In the genomic region with DNA sequence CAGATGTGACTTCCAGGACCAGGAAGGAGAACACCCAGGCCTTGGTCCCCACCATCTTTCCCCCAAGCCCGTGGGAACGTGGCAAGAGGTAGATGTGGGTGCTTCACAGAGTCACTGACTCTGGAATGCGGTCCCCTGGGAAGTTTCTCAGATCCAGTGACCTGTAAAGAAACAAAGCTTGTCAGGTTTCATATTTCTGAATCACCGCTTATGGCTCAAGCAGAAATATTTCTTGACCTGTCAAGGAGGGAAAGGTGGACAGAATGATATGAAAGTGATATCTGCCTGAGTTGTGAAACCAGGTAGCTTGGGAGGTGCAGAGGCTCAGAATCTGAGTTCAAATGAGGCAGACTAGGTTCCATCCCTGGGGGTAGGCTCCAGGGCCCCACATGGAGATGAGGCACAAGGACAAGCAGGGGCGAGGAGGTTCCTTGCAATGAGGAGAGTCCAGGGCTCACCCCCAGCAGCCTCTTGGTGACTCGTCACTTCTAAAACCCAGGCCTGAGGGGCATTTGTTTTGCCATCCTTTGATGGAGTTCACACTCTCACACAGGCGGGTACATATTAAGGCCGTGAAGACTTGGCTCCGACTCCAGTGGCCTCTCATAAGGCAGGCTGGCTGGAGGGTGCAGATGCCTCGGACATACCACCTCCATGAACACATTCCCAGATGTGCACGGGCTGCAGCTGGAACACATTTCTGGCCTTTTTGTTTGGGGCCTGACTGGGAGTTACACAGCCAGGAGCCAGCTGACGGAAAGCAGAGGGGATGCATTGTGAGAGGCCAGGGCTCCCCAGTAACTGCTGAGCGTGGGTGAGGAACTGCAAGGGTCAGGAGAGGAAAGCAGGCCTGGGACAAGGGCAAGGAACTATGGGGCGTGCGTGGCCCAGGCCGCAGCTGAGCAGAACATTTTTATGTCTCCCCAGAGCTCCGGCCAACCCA, we compare ENCODE assay signal across 19 cellular contexts. TPM values are rescaled to one million over a fixed set of nuclear protein-coding genes. Genes with fewer than 3 reads are reported as not detected.
DNase-seq lines count a peak whose midpoint lies in the region; ATAC-seq and TF ChIP-seq lines count a peak whose summit lies in the region.
"Had no signal": no experiment of that assay in that cellular context is flagged by ENCODE, and none has a peak within 500 bp of the region (broad histone marks: within the 10 kb centered on the region; RNA-seq: fewer than 3 reads in every experiment).

No MANE protein-coding gene starts in this region.

- CTCF ChIA-PET in A673 (lab: Charles Lee) = no interaction called here

- no peak overlapping the region for H3K27ac ChIP-seq in A673 (ENCODE audit: low read depth, low read length, poor library complexity, severe bottlenecking)

- peak; percentile 10 for DNase-seq in EL
- DNase-seq in kidney tubule cell (ENCODE audit: low spot score) = peak; percentile 65
- DNase-seq in sciatic nerve (ENCODE audit: low spot score) = no peak
- DNase-seq in A673 (ENCODE audit: low spot score) = no peak
- no peak for DNase-seq in NCI-H1092 (lab: John Stamatoyannopoulos, UW)
- DNase-seq in NCI-H2081 (lab: John Stamatoyannopoulos, UW) = no peak
- DNase-seq in NCI-H2029 (lab: John Stamatoyannopoulos, UW) = no peak
- DNase-seq: activated CD4-positive, alpha-beta T cell treated with anti-CD3 and anti-CD28 coated beads for 4 hours; activated gamma-delta T cell; CD4-positive, CD25-positive, alpha-beta regulatory T cell; foreskin melanocyte; MG63; natural killer cell; NCI-H1694; NK-92 treated with Interleukin-12 subunit alpha and Interleukin-12 subunit beta, amount 100 ng/mL, for 24 hours; stimulated activated naive B cell treated with anti-CD40 and anti-IgM and Interleukin-4, amounts not matched to agents 10 μg/mL and 1 μg/mL and 100 μg/mL, for 72 hours; SW 1271 had no signal

- H3K4me1 ChIP-seq in A673 (ENCODE audit: insufficient read depth, low read length, poor library complexity, severe bottlenecking) = peaks cover 7% of the 10 kb centered on the region

- no peak for TF ChIP-seq CTCF in brain (conservative IDR thresholded peaks at IDR 0.05)
- no peak for TF ChIP-seq CTCF in A673 (conservative IDR thresholded peaks at IDR 0.05; ENCODE audit: low read depth, low read length)

- H3K4me3 Mint-ChIP-seq in brain = peak overlapping the region in 2 of 5 experiments; percentile 49 to 66
- H3K4me3 Mint-ChIP-seq: CD4-positive, CD25-positive, alpha-beta regulatory T cell; natural killer cell; stimulated activated naive B cell treated with anti-CD40 and anti-IgM and Interleukin-4, amounts not matched to agents 10 μg/mL and 1 μg/mL and 100 μg/mL, for 72 hours had no signal

- ATAC-seq in sciatic nerve = peak; percentile 72
- ATAC-seq: natural killer cell; stimulated activated naive B cell treated with anti-CD40 and anti-IgM and Interleukin-4, amounts not matched to agents 10 μg/mL and 1 μg/mL and 100 μg/mL, for 72 hours had no signal

- no peaks in the 10 kb centered on the region for H3K9me3 ChIP-seq in A673 (ENCODE audit: low read depth, low read length, poor library complexity, severe bottlenecking)
- H3K9me3 ChIP-seq: MG63 had no signal

- no peaks in the 10 kb centered on the region for H3K27me3 Mint-ChIP-seq in brain
- H3K27me3 Mint-ChIP-seq: CD4-positive, CD25-positive, alpha-beta regulatory T cell had no signal

- H3K4me1 Mint-ChIP-seq in brain = peaks cover 62% of the 10 kb centered on the region
- H3K4me1 Mint-ChIP-seq: natural killer cell had no signal

- intact Hi-C loops in sciatic nerve (cut with DNase I) (loop anchor here (10.0 kb wide), 1 partner anchor 55 kb away; no protein-coding TSS in a partner anchor), A673 (cut with micrococcal nuclease; ENCODE audit: unreplicated experiment) (no loop called here)

- peak overlapping the region in 4 of 5 experiments; percentile 84 to 93 (median 85) for H3K27ac Mint-ChIP-seq in brain
- H3K27ac Mint-ChIP-seq: CD4-positive, CD25-positive, alpha-beta regulatory T cell; natural killer cell; stimulated activated naive B cell treated with anti-CD40 and anti-IgM and Interleukin-4, amounts not matched to agents 10 μg/mL and 1 μg/mL and 100 μg/mL, for 72 hours had no signal

- H3K36me3 Mint-ChIP-seq in brain = no peaks in the 10 kb centered on the region
- H3K36me3 Mint-ChIP-seq: CD4-positive, CD25-positive, alpha-beta regulatory T cell; natural killer cell; stimulated activated naive B cell treated with anti-CD40 and anti-IgM and Interleukin-4, amounts not matched to agents 10 μg/mL and 1 μg/mL and 100 μg/mL, for 72 hours had no signal

- H3K27me3 ChIP-seq in A673 (replicated peaks; ENCODE audit: insufficient read depth, low read depth, low read length, poor library complexity) = no peaks in the 10 kb centered on the region
- H3K27me3 ChIP-seq: MG63 had no signal

- H3K9me3 Mint-ChIP-seq in brain = peaks cover 0 to 3% (median 0%) of the 10 kb centered on the region in 5 experiments
- H3K9me3 Mint-ChIP-seq: CD4-positive, CD25-positive, alpha-beta regulatory T cell; natural killer cell; stimulated activated naive B cell treated with anti-CD40 and anti-IgM and Interleukin-4, amounts not matched to agents 10 μg/mL and 1 μg/mL and 100 μg/mL, for 72 hours had no signal

- no peak overlapping the region for H3K4me3 ChIP-seq in A673 (ENCODE audit: low read depth, low read length, poor library complexity, severe bottlenecking)
- H3K4me3 ChIP-seq: MG63 had no signal

- POLR2A ChIA-PET in A673 (lab: Charles Lee; ENCODE audit: low non-redundant PET) = no interaction called here

- no peaks in the 10 kb centered on the region for H3K36me3 ChIP-seq in A673 (ENCODE audit: insufficient read depth, low read length, poor library complexity, severe bottlenecking)
- H3K36me3 ChIP-seq: MG63 had no signal

- BruUV-seq in A673 (replicated peaks; lab: Mats Ljungman, UMichigan) = no TSS peak

RNA-seq across cellular contexts. Expression of gene CILP, which starts 1.3 kb away (rescaled TPM):
- polyA plus RNA-seq in brain (ENCODE audit: insufficient read depth, low read depth, low replicate concordance) = not detected
- total RNA-seq in sciatic nerve = 37.9 TPM
- total RNA-seq in A673 (2021) = 0.04 TPM in 1 of 2 replicates, not detected in the other
- total RNA-seq: lung microvascular endothelial cell had no signal
- polyA plus RNA-seq: CD4-positive, CD25-positive, alpha-beta regulatory T cell had no signal

RNA-seq across cellular contexts. Expression of gene CLPX, which starts 24.8 kb away (rescaled TPM):
- 13.0 TPM for polyA plus RNA-seq in brain (ENCODE audit: insufficient read depth, low read depth, low replicate concordance)
- total RNA-seq in sciatic nerve (49.8 TPM), A673 (2021) (60.2 and 64.4 TPM in 2 replicates)

Comparison
In these comparisons a context has a peak if more than half of its experiments do, and no peak if none do; other contexts are left out.
1. DNase-seq: peak in EL (single experiment) and kidney tubule cell (single experiment); none in sciatic nerve (single experiment), A673 (single experiment), NCI-H1092 (single experiment), NCI-H2081 (0 of 2) and NCI-H2029 (single experiment).
2. RNA of gene CILP, which starts 1.3 kb away (total RNA-seq): 37.9 TPM in sciatic nerve (single experiment); 0.04 TPM in A673; every median in the first group is over 10 times any median in the second.